In the genomic region with DNA sequence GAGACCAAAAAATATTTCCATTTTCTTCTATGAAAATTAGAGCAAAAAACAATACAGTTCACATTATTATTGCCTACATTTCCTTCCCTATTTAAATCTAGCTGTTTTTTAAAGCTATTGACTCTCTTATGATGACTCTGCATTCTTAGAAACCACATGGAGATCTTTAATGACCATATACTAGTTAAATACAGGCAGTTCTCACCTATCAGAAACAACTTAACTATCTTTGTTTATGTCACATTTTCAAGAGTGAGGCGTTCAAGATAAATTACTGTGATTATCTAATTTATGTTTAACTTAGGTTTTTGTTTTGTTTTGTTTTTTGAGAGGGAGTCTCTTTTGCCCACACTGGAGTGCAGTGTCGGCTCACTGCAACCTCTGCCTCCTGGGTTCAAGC, we compare ENCODE assay signal across 1 cellular context.
TF ChIP-seq lines count a peak whose summit lies in the region.

No MANE protein-coding gene starts in this region.

TF ChIP-seq in GM12878, 131 proteins besides CTCF, POLR2A, EP300 and RAD21:
- TF ChIP-seq RBBP5 (conservative IDR thresholded peaks at IDR 0.05) = no peak
- TF ChIP-seq, protein P1, sequence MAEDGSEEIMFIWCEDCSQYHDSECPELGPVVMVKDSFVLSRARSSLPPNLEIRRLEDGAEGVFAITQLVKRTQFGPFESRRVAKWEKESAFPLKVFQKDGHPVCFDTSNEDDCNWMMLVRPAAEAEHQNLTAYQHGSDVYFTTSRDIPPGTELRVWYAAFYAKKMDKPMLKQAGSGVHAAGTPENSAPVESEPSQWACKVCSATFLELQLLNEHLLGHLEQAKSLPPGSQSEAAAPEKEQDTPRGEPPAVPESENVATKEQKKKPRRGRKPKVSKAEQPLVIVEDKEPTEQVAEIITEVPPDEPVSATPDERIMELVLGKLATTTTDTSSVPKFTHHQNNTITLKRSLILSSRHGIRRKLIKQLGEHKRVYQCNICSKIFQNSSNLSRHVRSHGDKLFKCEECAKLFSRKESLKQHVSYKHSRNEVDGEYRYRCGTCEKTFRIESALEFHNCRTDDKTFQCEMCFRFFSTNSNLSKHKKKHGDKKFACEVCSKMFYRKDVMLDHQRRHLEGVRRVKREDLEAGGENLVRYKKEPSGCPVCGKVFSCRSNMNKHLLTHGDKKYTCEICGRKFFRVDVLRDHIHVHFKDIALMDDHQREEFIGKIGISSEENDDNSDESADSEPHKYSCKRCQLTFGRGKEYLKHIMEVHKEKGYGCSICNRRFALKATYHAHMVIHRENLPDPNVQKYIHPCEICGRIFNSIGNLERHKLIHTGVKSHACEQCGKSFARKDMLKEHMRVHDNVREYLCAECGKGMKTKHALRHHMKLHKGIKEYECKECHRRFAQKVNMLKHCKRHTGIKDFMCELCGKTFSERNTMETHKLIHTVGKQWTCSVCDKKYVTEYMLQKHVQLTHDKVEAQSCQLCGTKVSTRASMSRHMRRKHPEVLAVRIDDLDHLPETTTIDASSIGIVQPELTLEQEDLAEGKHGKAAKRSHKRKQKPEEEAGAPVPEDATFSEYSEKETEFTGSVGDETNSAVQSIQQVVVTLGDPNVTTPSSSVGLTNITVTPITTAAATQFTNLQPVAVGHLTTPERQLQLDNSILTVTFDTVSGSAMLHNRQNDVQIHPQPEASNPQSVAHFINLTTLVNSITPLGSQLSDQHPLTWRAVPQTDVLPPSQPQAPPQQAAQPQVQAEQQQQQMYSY (CRISPR knock-in tag; IDR thresholded peaks at IDR 0.05) = no peak
- no peak for TF ChIP-seq TBL1XR1 (IDR thresholded peaks at IDR 0.05; ENCODE audit: low read depth, low read length)
- no peak for TF ChIP-seq YY1 (IDR thresholded peaks at IDR 0.05; ENCODE audit: low read depth, low read length)
- no peak for TF ChIP-seq SPI1 (IDR thresholded peaks at IDR 0.05; ENCODE audit: borderline replicate concordance, insufficient read depth, low read depth, low read length)
- TF ChIP-seq LARP7 (IDR thresholded peaks at IDR 0.05) = no peak
- no peak for TF ChIP-seq ZBED1 (IDR thresholded peaks at IDR 0.05; ENCODE audit: borderline replicate concordance)
- no peak for TF ChIP-seq SUPT20H (IDR thresholded peaks at IDR 0.05; ENCODE audit: borderline replicate concordance, control insufficient read depth, low read depth, low read length)
- TF ChIP-seq CHD1 (IDR thresholded peaks at IDR 0.05; ENCODE audit: low read depth, low read length) = no peak
- TF ChIP-seq, protein P2, sequence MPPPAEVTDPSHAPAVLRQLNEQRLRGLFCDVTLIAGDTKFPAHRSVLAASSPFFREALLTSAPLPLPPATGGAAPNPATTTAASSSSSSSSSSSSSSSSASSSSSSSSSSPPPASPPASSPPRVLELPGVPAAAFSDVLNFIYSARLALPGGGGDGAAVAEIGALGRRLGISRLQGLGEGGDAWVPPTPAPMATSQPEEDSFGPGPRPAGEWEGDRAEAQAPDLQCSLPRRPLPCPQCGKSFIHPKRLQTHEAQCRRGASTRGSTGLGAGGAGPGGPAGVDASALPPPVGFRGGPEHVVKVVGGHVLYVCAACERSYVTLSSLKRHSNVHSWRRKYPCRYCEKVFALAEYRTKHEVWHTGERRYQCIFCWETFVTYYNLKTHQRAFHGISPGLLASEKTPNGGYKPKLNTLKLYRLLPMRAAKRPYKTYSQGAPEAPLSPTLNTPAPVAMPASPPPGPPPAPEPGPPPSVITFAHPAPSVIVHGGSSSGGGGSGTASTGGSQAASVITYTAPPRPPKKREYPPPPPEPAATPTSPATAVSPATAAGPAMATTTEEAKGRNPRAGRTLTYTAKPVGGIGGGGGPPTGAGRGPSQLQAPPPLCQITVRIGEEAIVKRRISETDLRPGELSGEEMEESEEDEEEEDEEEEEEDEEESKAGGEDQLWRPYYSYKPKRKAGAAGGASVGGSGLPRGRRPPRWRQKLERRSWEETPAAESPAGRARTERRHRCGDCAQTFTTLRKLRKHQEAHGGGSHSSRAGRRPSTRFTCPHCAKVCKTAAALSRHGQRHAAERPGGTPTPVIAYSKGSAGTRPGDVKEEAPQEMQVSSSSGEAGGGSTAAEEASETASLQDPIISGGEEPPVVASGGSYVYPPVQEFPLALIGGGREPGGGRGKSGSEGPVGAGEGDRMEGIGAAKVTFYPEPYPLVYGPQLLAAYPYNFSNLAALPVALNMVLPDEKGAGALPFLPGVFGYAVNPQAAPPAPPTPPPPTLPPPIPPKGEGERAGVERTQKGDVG (CRISPR knock-in tag; IDR thresholded peaks at IDR 0.05) = no peak
- TF ChIP-seq, protein P3, sequence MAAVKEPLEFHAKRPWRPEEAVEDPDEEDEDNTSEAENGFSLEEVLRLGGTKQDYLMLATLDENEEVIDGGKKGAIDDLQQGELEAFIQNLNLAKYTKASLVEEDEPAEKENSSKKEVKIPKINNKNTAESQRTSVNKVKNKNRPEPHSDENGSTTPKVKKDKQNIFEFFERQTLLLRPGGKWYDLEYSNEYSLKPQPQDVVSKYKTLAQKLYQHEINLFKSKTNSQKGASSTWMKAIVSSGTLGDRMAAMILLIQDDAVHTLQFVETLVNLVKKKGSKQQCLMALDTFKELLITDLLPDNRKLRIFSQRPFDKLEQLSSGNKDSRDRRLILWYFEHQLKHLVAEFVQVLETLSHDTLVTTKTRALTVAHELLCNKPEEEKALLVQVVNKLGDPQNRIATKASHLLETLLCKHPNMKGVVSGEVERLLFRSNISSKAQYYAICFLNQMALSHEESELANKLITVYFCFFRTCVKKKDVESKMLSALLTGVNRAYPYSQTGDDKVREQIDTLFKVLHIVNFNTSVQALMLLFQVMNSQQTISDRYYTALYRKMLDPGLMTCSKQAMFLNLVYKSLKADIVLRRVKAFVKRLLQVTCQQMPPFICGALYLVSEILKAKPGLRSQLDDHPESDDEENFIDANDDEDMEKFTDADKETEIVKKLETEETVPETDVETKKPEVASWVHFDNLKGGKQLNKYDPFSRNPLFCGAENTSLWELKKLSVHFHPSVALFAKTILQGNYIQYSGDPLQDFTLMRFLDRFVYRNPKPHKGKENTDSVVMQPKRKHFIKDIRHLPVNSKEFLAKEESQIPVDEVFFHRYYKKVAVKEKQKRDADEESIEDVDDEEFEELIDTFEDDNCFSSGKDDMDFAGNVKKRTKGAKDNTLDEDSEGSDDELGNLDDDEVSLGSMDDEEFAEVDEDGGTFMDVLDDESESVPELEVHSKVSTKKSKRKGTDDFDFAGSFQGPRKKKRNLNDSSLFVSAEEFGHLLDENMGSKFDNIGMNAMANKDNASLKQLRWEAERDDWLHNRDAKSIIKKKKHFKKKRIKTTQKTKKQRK (IDR thresholded peaks at IDR 0.05; ENCODE audit: low read depth, low read length) = no peak
